In the genomic region with DNA sequence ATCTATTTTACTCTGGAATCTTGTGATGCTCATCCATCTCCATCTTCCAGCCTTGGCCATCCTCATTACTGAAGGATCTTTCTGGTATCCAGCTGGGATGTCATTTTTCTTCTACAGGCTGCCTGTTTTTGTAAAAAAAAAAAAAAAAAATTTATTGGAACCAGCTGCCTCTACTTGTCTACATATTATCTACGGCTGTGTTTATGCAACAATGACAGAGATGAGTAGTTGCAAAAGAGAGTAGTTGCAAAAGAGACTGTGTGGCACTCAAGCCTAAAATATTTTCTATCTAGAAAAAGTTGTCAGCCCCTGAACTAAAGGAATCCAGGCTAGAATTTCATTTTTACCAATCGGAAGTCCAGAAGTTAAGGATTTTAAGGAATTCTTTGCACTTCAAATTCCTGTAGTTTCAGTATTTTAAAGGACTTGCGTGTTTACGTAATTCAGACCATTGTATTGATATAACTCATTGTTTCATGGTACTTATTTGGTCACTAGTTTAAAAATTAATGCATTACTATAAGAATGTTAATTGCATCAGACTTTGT, we compare ENCODE assay signal across 22 cellular contexts. TPM values are rescaled to one million over a fixed set of nuclear protein-coding genes. Genes with fewer than 3 reads are reported as not detected.
DNase-seq lines count a peak whose midpoint lies in the region; ATAC-seq, FAIRE-seq and TF ChIP-seq lines count a peak whose summit lies in the region.
"Had no signal": no experiment of that assay in that cellular context is flagged by ENCODE, and none has a peak within 500 bp of the region (broad histone marks: within the 10 kb centered on the region; RNA-seq: fewer than 3 reads in every experiment).

No MANE protein-coding gene starts in this region.

- TF ChIP-seq EP300 in HepG2 (IDR thresholded peaks at IDR 0.05; ENCODE audit: low read depth in 2 of 2, low read length in 2 of 2) (no peak), HepG2 (CRISPR knock-in tag; IDR thresholded peaks at IDR 0.05; ENCODE audit: borderline replicate concordance) (no peak)

- peaks cover 23% of the 10 kb centered on the region for H3K4me1 ChIP-seq in adipocyte (ENCODE audit: control insufficient read depth, insufficient read depth, low read length)
- H3K4me1 ChIP-seq in HepG2 (ENCODE audit: insufficient read depth, low read length), result no peaks in the 10 kb centered on the region
- no peaks in the 10 kb centered on the region for H3K4me1 ChIP-seq in GM23338 (ENCODE audit: insufficient read depth)
- H3K4me1 ChIP-seq: prostate gland had no signal

- H3K27me3 ChIP-seq in AG04450 (ENCODE audit: control insufficient read depth, insufficient read depth, low read length), result no peaks in the 10 kb centered on the region
- no peaks in the 10 kb centered on the region for H3K27me3 ChIP-seq in adipocyte (replicated peaks; ENCODE audit: control insufficient read depth, insufficient read depth, low read length)
- H3K27me3 ChIP-seq in HepG2 (ENCODE audit: control insufficient read depth in 1 of 2, insufficient read depth in 2 of 2, low read length in 2 of 2), result no peaks in the 10 kb centered on the region
- H3K27me3 ChIP-seq in GM23338 (ENCODE audit: insufficient read depth), result no peaks in the 10 kb centered on the region

- H3K79me2 ChIP-seq in HepG2 (ENCODE audit: insufficient read depth, low read length) (no peaks in the 10 kb centered on the region), GM23338 (replicated peaks; ENCODE audit: insufficient read depth) (peaks cover 6% of the 10 kb centered on the region; the same call in 1 of the 2 replicates)

- BruUV-seq in HepG2 (replicated peaks; lab: Mats Ljungman, UMichigan), result no TSS peak

- H2AFZ ChIP-seq in HepG2 (ENCODE audit: low read length), result no peak overlapping the region
- H2AFZ ChIP-seq in GM23338, result no peak overlapping the region

- 95% methylated on average over 4 of the region's 4 CpGs for WGBS in HepG2 (ENCODE audit: low lambda C conversion rate)

- FAIRE-seq in HepG2 (lab: Jason Lieb, UNC), result no peak
- FAIRE-seq: urothelium cell line had no signal

- no peak for TF ChIP-seq RAD21 in HepG2 (CRISPR knock-in tag; IDR thresholded peaks at IDR 0.05)

- no peak overlapping the region for H3K27ac Mint-ChIP-seq in GM23338
- H3K27ac Mint-ChIP-seq: B cell; natural killer cell; stimulated activated naive CD8-positive, alpha-beta T cell treated with anti-CD3 and anti-CD28 coated beads, Interleukin-15, Interleukin-2, amounts not matched to agents 100 ng/mL and 50 ng/mL, for 24 hours had no signal

- no peaks in the 10 kb centered on the region for H3K9me2 ChIP-seq in GM23338 (ENCODE audit: insufficient read depth)

- no peak overlapping the region for H3K4me3 ChIP-seq in AG04450 (ENCODE audit: low read depth, low read length)
- H3K4me3 ChIP-seq in adipocyte (ENCODE audit: low read length), result peak overlapping the region; percentile 22
- no peak overlapping the region for H3K4me3 ChIP-seq in HepG2 (replicated peaks in 1 of 3; ENCODE audit: insufficient read depth in 1 of 3, low read depth in 2 of 3, low read length in 3 of 3)
- no peak overlapping the region for H3K4me3 ChIP-seq in GM23338
- H3K4me3 ChIP-seq: prostate gland had no signal

- H3K36me3 ChIP-seq in adipocyte (ENCODE audit: control insufficient read depth, insufficient read depth, low read length, severe bottlenecking), result peaks cover 75% of the 10 kb centered on the region
- peaks cover 42 to 85% of the 10 kb centered on the region in 2 experiments for H3K36me3 ChIP-seq in HepG2 (replicated peaks in 1 of 2; ENCODE audit: control insufficient read depth in 1 of 2, insufficient read depth in 2 of 2, low read length in 2 of 2)
- H3K36me3 ChIP-seq in GM23338 (ENCODE audit: insufficient read depth), result peaks cover 71% of the 10 kb centered on the region

- H3K4me1 Mint-ChIP-seq in GM23338, result no peaks in the 10 kb centered on the region
- H3K4me1 Mint-ChIP-seq: B cell had no signal

- H3K9me3 Mint-ChIP-seq in GM23338, result no peaks in the 10 kb centered on the region
- H3K9me3 Mint-ChIP-seq: natural killer cell; stimulated activated naive CD8-positive, alpha-beta T cell treated with anti-CD3 and anti-CD28 coated beads, Interleukin-15, Interleukin-2, amounts not matched to agents 100 ng/mL and 50 ng/mL, for 24 hours had no signal

- in situ Hi-C loops in HepG2 (cut with HindIII; ENCODE audit: extremely low pct_ligation_motif_present, low pct_unique_long_range_greater_than_20kb) (no loop called here), GM13976 (cut with MboI; ENCODE audit: low sequenced_read_pairs, unreplicated experiment) (loop anchor here (10.0 to 25.0 kb wide), 2 partner anchors 124 to 336 kb away; no protein-coding TSS in a partner anchor)

- TF ChIP-seq CTCF in AG04450 (IDR thresholded peaks at IDR 0.05; ENCODE audit: low read depth, low read length) (no peak), HepG2 (CRISPR knock-in tag; IDR thresholded peaks at IDR 0.05) (no peak), GM13976 (IDR thresholded peaks at IDR 0.05; ENCODE audit: borderline replicate concordance, control extremely low read depth, extremely low read depth, insufficient read depth, missing control alignments) (no peak), GM23338 (conservative IDR thresholded peaks at IDR 0.05; ENCODE audit: low read depth in 2 of 2) (no peak)

- no peak for TF ChIP-seq POLR2A in HepG2 (IDR thresholded peaks at IDR 0.05; ENCODE audit: insufficient read depth in 1 of 2, low read depth in 2 of 2, low read length in 2 of 2)

- ATAC-seq in HepG2 (no peak), GM21737 (IDR thresholded peaks at IDR 0.05; ENCODE audit: unreplicated experiment) (no peak), GM23338 (no peak)
- ATAC-seq: activated CD4-positive, CD25-positive, alpha-beta regulatory T cell treated with anti-CD3 and anti-CD28 coated beads, Interleukin-2, amount 50 U/mL, for 24 hours; natural killer cell had no signal

- H3K4me2 ChIP-seq in HepG2 (ENCODE audit: low read depth, low read length) (no peak overlapping the region), GM23338 (no peak overlapping the region)

- intact Hi-C loops in HepG2 (cut with micrococcal nuclease; ENCODE audit: unreplicated experiment), result no loop called here

- DNase-seq in AG04450 (ENCODE audit: low read depth, low spot score) (peak; percentile 55), GM04504 (ENCODE audit: low read depth) (peak; percentile 77), adipocyte (ENCODE audit: low read depth) (peak; percentile 91), HepG2 (ENCODE audit: low spot score) (no peak), NCI-H774 (lab: John Stamatoyannopoulos, UW) (no peak), GM13976 (ENCODE audit: low spot score) (no peak), GM23338 (ENCODE audit: low spot score) (no peak)
- DNase-seq: activated effector memory CD4-positive, alpha-beta T cell treated with anti-CD3 and anti-CD28 coated beads, Interleukin-2, amount 50 U/mL, for 16 hours; amygdala; DMS153; glutamatergic neuron; natural killer cell; NCI-H1092; NCI-H2107; NCI-H82; stimulated activated CD4-positive, alpha-beta T cell treated with anti-CD3 and anti-CD28 coated beads, Interleukin-12 subunit alpha, Interleukin-12 subunit beta, amount 100 ng/mL, for 4 hours had no signal

- H3K27ac ChIP-seq in AG04450 (ENCODE audit: low read depth, low read length) (no peak overlapping the region), HepG2 (ENCODE audit: extremely low read length, insufficient read depth, low read length) (no peak overlapping the region), GM23338 (ENCODE audit: low read depth) (no peak overlapping the region)
- H3K27ac ChIP-seq: prostate gland had no signal

- POLR2A ChIA-PET in AG04450 (lab: Yijun Ruan, JAX) (interaction anchor here (0.9 to 1.0 kb wide), 2 partner anchors 52 to 108 kb away, joined by 3 to 6 read pairs; no protein-coding TSS in a partner anchor), HepG2 (lab: Yijun Ruan, JAX) (no interaction called here)

- H3K9ac ChIP-seq in adipocyte (ENCODE audit: low read length) (no peak overlapping the region), HepG2 (ENCODE audit: insufficient read depth, low read depth, low read length) (no peak overlapping the region)

- H4K20me1 ChIP-seq in HepG2 (ENCODE audit: insufficient read depth, low read length) (no peaks in the 10 kb centered on the region), GM23338 (replicated peaks; ENCODE audit: insufficient read depth) (peaks cover 5% of the 10 kb centered on the region; the same call in 1 of the 2 replicates)

- H3K9me3 ChIP-seq in AG04450 (ENCODE audit: control insufficient read depth, insufficient read depth, low read length), result no peaks in the 10 kb centered on the region
- no peaks in the 10 kb centered on the region for H3K9me3 ChIP-seq in adipocyte (ENCODE audit: control insufficient read depth, low read length)
- no peaks in the 10 kb centered on the region for H3K9me3 ChIP-seq in HepG2 (ENCODE audit: low read length)
- H3K9me3 ChIP-seq: prostate gland had no signal

- H3K4me3 Mint-ChIP-seq in GM23338, result no peak overlapping the region
- H3K4me3 Mint-ChIP-seq: B cell; natural killer cell; stimulated activated naive CD8-positive, alpha-beta T cell treated with anti-CD3 and anti-CD28 coated beads, Interleukin-15, Interleukin-2, amounts not matched to agents 100 ng/mL and 50 ng/mL, for 24 hours had no signal

- CTCF ChIA-PET in AG04450 (lab: Charles Lee) (interaction anchor here (1.2 to 9.5 kb wide), 5 partner anchors 46 to 136 kb away, joined by 3 to 89 read pairs (median 14); no protein-coding TSS in a partner anchor), HepG2 (lab: Yijun Ruan, JAX; ENCODE audit: low intra/inter-chr PET ratio, low total read pairs) (interaction anchor here (0.5 kb wide), 1 partner anchor 128 kb away, joined by 3 read pairs; no protein-coding TSS in a partner anchor)

- peaks cover 1% of the 10 kb centered on the region for H3K27me3 Mint-ChIP-seq in GM23338 (ENCODE audit: insufficient read depth, low read depth, poor library complexity)
- H3K27me3 Mint-ChIP-seq: B cell; stimulated activated naive CD8-positive, alpha-beta T cell treated with anti-CD3 and anti-CD28 coated beads, Interleukin-15, Interleukin-2, amounts not matched to agents 100 ng/mL and 50 ng/mL, for 24 hours had no signal

- peaks cover 79% of the 10 kb centered on the region for H3K36me3 Mint-ChIP-seq in GM23338 (ENCODE audit: low read depth)

- H3F3A ChIP-seq in GM23338 (replicated peaks; ENCODE audit: low read depth), result peaks cover 7% of the 10 kb centered on the region; the same call in 1 of the 2 replicates

RNA-seq across cellular contexts. Expression of a gene that starts 38.6 kb away (rescaled TPM):
- polyA plus RNA-seq in AG04450 (2011; rRNA removed), result 54.6 and 71.8 TPM in 2 replicates
- polyA minus RNA-seq in AG04450 (2011; rRNA and poly(A)+ RNA removed), result 102 and 122 TPM in 2 replicates
- total RNA-seq in HepG2 (2016; rRNA removed; fragmentation: Illumina TruSeq; extraction: Trizol), result 53.1 and 85.3 TPM in 2 replicates
- total RNA-seq in HepG2 (2016; cell fraction: cytosol; rRNA removed; fragmentation: Illumina TruSeq; extraction: Trizol; ENCODE audit: low read depth), result 8.3 and 10.2 TPM in 2 replicates
- total RNA-seq in HepG2 (2016; cell fraction: insoluble cytoplasmic fraction; rRNA removed; fragmentation: Illumina TruSeq; extraction: Trizol), result 43.2 and 85.3 TPM in 2 replicates
- total RNA-seq in HepG2 (2016; cell fraction: membrane; rRNA removed; fragmentation: Illumina TruSeq; extraction: Trizol), result 23.6 and 25.9 TPM in 2 replicates
- 119 and 141 TPM in 2 replicates for total RNA-seq in HepG2 (2016; cell fraction: nucleus; rRNA removed; fragmentation: Illumina TruSeq; extraction: Trizol)
- 158 and 207 TPM in 2 replicates for polyA plus RNA-seq in HepG2 (2011; rRNA removed)
- polyA plus RNA-seq in HepG2 (2011; cell fraction: cytosol; rRNA removed), result 50.7 and 54.7 TPM in 2 replicates
- polyA plus RNA-seq in HepG2 (2011; cell fraction: nucleus; rRNA removed), result 1,608 and 1,708 TPM in 2 replicates
- 152 and 164 TPM in 2 replicates for polyA plus RNA-seq in HepG2 (2012)
- 3.6 and 4.0 TPM in 2 replicates for polyA plus RNA-seq in HepG2 (2016; cell fraction: cytosol; fragmentation: Illumina TruSeq; extraction: Trizol; ENCODE audit: low read depth)
- polyA plus RNA-seq in HepG2 (2016; cell fraction: insoluble cytoplasmic fraction; fragmentation: Illumina TruSeq; extraction: Trizol; ENCODE audit: low read depth), result 54.2 and 61.1 TPM in 2 replicates
- 12.4 and 12.5 TPM in 2 replicates for polyA plus RNA-seq in HepG2 (2016; cell fraction: membrane; fragmentation: Illumina TruSeq; extraction: Trizol; ENCODE audit: low read depth)
- polyA plus RNA-seq in HepG2 (2016; cell fraction: nucleus; fragmentation: Illumina TruSeq; extraction: Trizol; ENCODE audit: insufficient read depth, low read depth), result 371 and 407 TPM in 2 replicates
- polyA minus RNA-seq in HepG2 (2011; rRNA and poly(A)+ RNA removed; ENCODE audit: low replicate concordance), result 74.2 and 219 TPM in 2 replicates
- polyA minus RNA-seq in HepG2 (2011; cell fraction: cytosol; rRNA and poly(A)+ RNA removed), result 77.9 and 95.1 TPM in 2 replicates
- polyA minus RNA-seq in HepG2 (2011; cell fraction: nucleus; rRNA and poly(A)+ RNA removed), result 286 and 292 TPM in 2 replicates
- 174 and 206 TPM in 2 replicates for total RNA-seq in GM23338 (2014; rRNA removed; shearing (Covaris generic))
- polyA plus RNA-seq in GM23338 (2016; fragmentation: Nextera tagmentation; extraction: Ambion mirVana), result 23.8 and 27.4 TPM in 2 replicates

Comparison
In these comparisons a context has a peak if more than half of its experiments do, and no peak if none do; other contexts are left out.
1. DNase-seq: peak in AG04450 (single experiment), GM04504 (single experiment) and adipocyte (single experiment); none in HepG2 (single experiment), NCI-H774 (single experiment), GM13976 (single experiment) and GM23338 (single experiment).